ENCODE assay signal across 9 cellular contexts in the genomic region with DNA sequence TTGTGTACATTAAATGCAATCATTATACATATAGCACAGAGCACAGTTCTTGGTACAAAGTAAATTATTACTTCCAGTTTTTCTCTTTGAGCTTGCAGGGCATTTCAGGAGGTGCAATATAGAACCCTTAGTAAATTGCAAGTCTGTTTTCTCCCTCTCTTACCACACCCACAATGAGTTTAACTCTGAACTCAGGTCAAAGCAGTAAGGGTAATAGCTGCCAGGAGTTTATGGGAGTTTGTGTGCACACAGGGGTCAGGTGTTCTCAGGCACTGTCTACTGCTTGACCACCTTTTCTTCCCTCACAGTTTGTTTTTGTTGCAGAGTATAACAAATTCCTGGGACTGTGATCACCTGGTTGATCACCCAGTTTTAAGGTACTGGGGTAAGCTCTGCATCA.
"Had no signal": no experiment of that assay in that cellular context is flagged by ENCODE, and none has a peak within 500 bp of the region (broad histone marks: within the 10 kb centered on the region; RNA-seq: fewer than 3 reads in every experiment).

No MANE protein-coding gene starts in this region.

- DNase-seq: GM23248, H9, HCEC 1CT, IMR-90, KG1 had no signal

- FAIRE-seq: H1, H54, K562 had no signal

- ATAC-seq: K562 had no signal

- H3K27ac ChIP-seq: GM23248, HL-60 had no signal

- H3K4me3 ChIP-seq: GM23248, K562 had no signal
